ENCODE assay signal across 9 cellular contexts in the genomic region with DNA sequence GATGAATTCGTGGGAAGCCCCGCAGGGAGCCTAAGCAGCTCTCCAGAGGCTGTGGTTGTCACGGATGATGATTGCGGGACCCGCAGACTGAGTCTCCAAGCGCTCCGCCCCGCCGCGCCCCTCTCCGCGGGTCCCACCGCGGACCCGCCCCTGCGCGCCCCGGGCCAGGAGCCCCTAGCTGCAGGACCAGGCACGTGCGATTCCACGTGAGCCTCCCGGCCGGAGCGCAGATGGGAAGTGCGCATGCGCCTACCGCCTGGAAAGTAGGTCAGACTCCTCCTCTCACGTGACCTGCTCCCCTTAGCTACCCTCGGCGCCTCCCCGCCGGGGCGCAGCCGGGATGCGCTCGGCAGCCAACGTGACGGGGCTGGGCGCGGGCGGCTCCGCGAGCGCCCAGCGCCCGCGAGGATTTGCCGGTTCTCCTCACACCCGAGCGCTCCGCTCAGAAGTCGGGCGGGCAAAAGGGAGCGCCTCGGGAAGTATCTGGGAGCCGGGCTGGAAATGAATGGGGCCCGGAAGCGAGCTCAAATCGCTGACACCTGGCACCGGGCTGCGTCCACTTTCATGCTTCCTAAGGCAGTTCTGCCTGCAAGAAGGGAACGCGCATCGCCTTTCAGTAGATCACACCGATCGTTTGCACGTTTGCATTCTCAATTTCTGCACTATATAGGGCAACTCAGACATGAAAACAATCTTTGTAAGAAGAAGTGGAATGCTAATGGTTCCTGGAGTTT. TPM values are rescaled to one million over a fixed set of nuclear protein-coding genes. Genes with fewer than 3 reads are reported as not detected.
DNase-seq lines count a peak whose midpoint lies in the region; ATAC-seq and TF ChIP-seq lines count a peak whose summit lies in the region.
"Had no signal": no experiment of that assay in that cellular context is flagged by ENCODE, and none has a peak within 500 bp of the region (broad histone marks: within the 10 kb centered on the region; RNA-seq: fewer than 3 reads in every experiment).

No MANE protein-coding gene starts in this region.

- H3K27me3 Mint-ChIP-seq in CD8-positive, alpha-beta T cell (ENCODE audit: low read depth): peaks cover 24% of the 10 kb centered on the region
- H3K27me3 Mint-ChIP-seq in endodermal cell (ENCODE audit: insufficient read depth): peaks cover 55% of the 10 kb centered on the region

- TF ChIP-seq CTCF in CD8-positive, alpha-beta T cell (IDR thresholded peaks at IDR 0.05): no peak
- peak; percentile 33 for TF ChIP-seq CTCF in endodermal cell (conservative IDR thresholded peaks at IDR 0.05)

- no peaks in the 10 kb centered on the region for H3K27me3 ChIP-seq in CD8-positive, alpha-beta T cell (ENCODE audit: insufficient read depth, low read length)
- H3K27me3 ChIP-seq in endodermal cell (ENCODE audit: control insufficient read depth, insufficient read depth, low read length, poor library complexity, severe bottlenecking): peaks cover 43% of the 10 kb centered on the region

- peak; percentile 86 for ATAC-seq in CD8-positive, alpha-beta T cell
- ATAC-seq in GM19463 (IDR thresholded peaks at IDR 0.05; ENCODE audit: unreplicated experiment): peak; percentile 93

- H3K9me3 Mint-ChIP-seq in CD8-positive, alpha-beta T cell: peaks cover 5% of the 10 kb centered on the region
- no peaks in the 10 kb centered on the region for H3K9me3 Mint-ChIP-seq in endodermal cell

- no peaks in the 10 kb centered on the region for H3K9me3 ChIP-seq in CD8-positive, alpha-beta T cell (ENCODE audit: low read length)
- no peaks in the 10 kb centered on the region for H3K9me3 ChIP-seq in endodermal cell (ENCODE audit: control insufficient read depth, low read length)
- H3K9me3 ChIP-seq: neutrophil had no signal

- DNase-seq in CD8-positive, alpha-beta T cell: peak; percentile 58 to 90 (median 81)
- DNase-seq in HK-2 (ENCODE audit: unreplicated experiment) (peak; percentile 89), NCI-H82 treated with DMSO at 0.1 percent for 48 hours (lab: John Stamatoyannopoulos, UW; ENCODE audit: unreplicated experiment) (peak; percentile 87), endodermal cell (peak; percentile 99), mesenteric fat pad (ENCODE audit: low spot score) (peak; percentile 96)
- DNase-seq in activated CD8-positive, alpha-beta memory T cell treated with anti-CD3 and anti-CD28 coated beads, Interleukin-2, amount 50 U/mL, for 24 hours (ENCODE audit: extremely low read depth): peak; percentile 72
- peak; percentile 67 for DNase-seq in stimulated activated CD8-positive, alpha-beta memory T cell treated with anti-CD3 and anti-CD28 coated beads, Interleukin-15, amount 100 ng/mL, for 1 hour (ENCODE audit: low read depth)

- no peaks in the 10 kb centered on the region for H3K36me3 Mint-ChIP-seq in CD8-positive, alpha-beta T cell
- H3K36me3 Mint-ChIP-seq in endodermal cell (ENCODE audit: low read depth): no peaks in the 10 kb centered on the region

- H3K9ac ChIP-seq in endodermal cell (ENCODE audit: extremely low read depth, low read length, poor library complexity, severe bottlenecking): peak overlapping the region; percentile 5

- H3K27ac Mint-ChIP-seq in CD8-positive, alpha-beta T cell: peak overlapping the region; percentile 60
- peak overlapping the region; percentile 90 for H3K27ac Mint-ChIP-seq in endodermal cell

- H3K36me3 ChIP-seq in CD8-positive, alpha-beta T cell (ENCODE audit: insufficient read depth, low read length): no peaks in the 10 kb centered on the region
- no peaks in the 10 kb centered on the region for H3K36me3 ChIP-seq in endodermal cell (ENCODE audit: control insufficient read depth, insufficient read depth, low read length)
- H3K36me3 ChIP-seq: neutrophil had no signal

- 0 to 1% methylated on average over 6 to 67 of the region's 67 CpGs for WGBS in endodermal cell (ENCODE audit: insufficient coverage in 1 of 2, insufficient read length in 1 of 2), 2 experiments

- peak overlapping the region; percentile 84 for H3K4me3 Mint-ChIP-seq in CD8-positive, alpha-beta T cell
- peak overlapping the region; percentile 67 for H3K4me3 Mint-ChIP-seq in endodermal cell

- peaks cover 18% of the 10 kb centered on the region for H3K4me1 Mint-ChIP-seq in CD8-positive, alpha-beta T cell (ENCODE audit: low read depth)
- peaks cover 12% of the 10 kb centered on the region for H3K4me1 Mint-ChIP-seq in endodermal cell

- H3K4me3 ChIP-seq in CD8-positive, alpha-beta T cell (ENCODE audit: low read depth, low read length): peak overlapping the region; percentile 71
- peak overlapping the region; percentile 86 for H3K4me3 ChIP-seq in endodermal cell (ENCODE audit: low read length)

- H3K4me1 ChIP-seq in CD8-positive, alpha-beta T cell (ENCODE audit: insufficient read depth, low read length): peaks cover 20% of the 10 kb centered on the region
- H3K4me1 ChIP-seq in endodermal cell (ENCODE audit: control insufficient read depth, insufficient read depth, low read length): no peaks in the 10 kb centered on the region

- peak overlapping the region; percentile 55 for H3K27ac ChIP-seq in CD8-positive, alpha-beta T cell (ENCODE audit: low read depth, low read length)
- no peak overlapping the region for H3K27ac ChIP-seq in endodermal cell (ENCODE audit: low read depth, low read length)
- H3K27ac ChIP-seq: neutrophil had no signal

- CTCF ChIA-PET in CD8-positive, alpha-beta T cell (lab: Charles Lee): no interaction called here

- POLR2A ChIA-PET in CD8-positive, alpha-beta T cell (lab: Charles Lee): interaction anchor here (0.9 to 2.5 kb wide), 4 partner anchors 11 to 246 kb away, joined by 3 to 18 read pairs (median 5); partner anchors contain the start of gene HLF

- intact Hi-C loops in CD8-positive, alpha-beta T cell (cut with DNase I, micrococcal nuclease): loop anchor here (1.0 to 5.0 kb wide), 2 partner anchors 26 to 184 kb away; partner anchors contain the start of genes HLF (in 2 of the 2) and MMD (in 1 of the 2)

RNA-seq across cellular contexts. Expression of gene HLF, which starts 26.4 kb away (rescaled TPM):
- total RNA-seq in CD8-positive, alpha-beta T cell: under 1 TPM; 0.42 to 0.62 TPM
- total RNA-seq in endodermal cell (not detected), mesenteric fat pad (3.3 TPM)
- 0.11 TPM for polyA plus RNA-seq in endodermal cell (2013, experiment 1 of 2)
- 0.21 TPM for polyA plus RNA-seq in endodermal cell (2013, experiment 2 of 2)
